In genomic region chr20:32358883-32359632, GRCh38 we compare ENCODE assay signal across 8 cellular contexts. TPM values are rescaled to one million over a fixed set of nuclear protein-coding genes. Genes with fewer than 3 reads are reported as not detected.
DNase-seq lines count a peak whose midpoint lies in the region; ATAC-seq, FAIRE-seq and TF ChIP-seq lines count a peak whose summit lies in the region.

No MANE protein-coding gene starts in this region.

- H3K36me3 ChIP-seq in BLaER1, result peaks cover 14% of the 10 kb centered on the region; the same call in 1 of the 2 replicates
- no peaks in the 10 kb centered on the region for H3K36me3 ChIP-seq in kidney (ENCODE audit: control insufficient read depth in 1 of 2, insufficient read depth in 2 of 2, low read length in 2 of 2)

- H3K9me3 ChIP-seq in BLaER1, result no peaks in the 10 kb centered on the region
- H3K9me3 ChIP-seq in kidney (ENCODE audit: control insufficient read depth in 1 of 2, low read length in 2 of 2), result no peaks in the 10 kb centered on the region

- ATAC-seq in GM21381 (IDR thresholded peaks at IDR 0.05; ENCODE audit: unreplicated experiment), result peak; percentile 31
- peak; percentile 17 for ATAC-seq in central memory CD8-positive, alpha-beta T cell (replicated peaks; ENCODE audit: extremely low read depth, poor library complexity, severe bottlenecking)
- ATAC-seq in GM21526 (IDR thresholded peaks at IDR 0.05; ENCODE audit: low FRiP score, unreplicated experiment), result no peak

- intact Hi-C loops in kidney (cut with DNase I), result no loop called here

- peak overlapping the region; percentile 91 for H3K4me2 ChIP-seq in BLaER1

- FAIRE-seq in kidney (lab: Jason Lieb, UNC), result no peak

- TF ChIP-seq CTCF in kidney (IDR thresholded peaks at IDR 0.05; ENCODE audit: borderline replicate concordance, extremely low read depth, insufficient read depth), result no peak

- H3K27me3 ChIP-seq in BLaER1, result no peaks in the 10 kb centered on the region

- peak overlapping the region; percentile 90 for H3K27ac Mint-ChIP-seq in central memory CD8-positive, alpha-beta T cell (ENCODE audit: low read depth)

- H3K36me3 Mint-ChIP-seq in central memory CD8-positive, alpha-beta T cell (ENCODE audit: insufficient read depth), result peaks cover 13% of the 10 kb centered on the region

- H4K20me1 ChIP-seq in BLaER1, result peaks cover 51% of the 10 kb centered on the region

- peak overlapping the region; percentile 84 for H3K4me3 ChIP-seq in BLaER1
- H3K4me3 ChIP-seq in kidney (ENCODE audit: low read length in 2 of 2), result peak overlapping the region; percentile 86 to 96

- H3K9me3 Mint-ChIP-seq in central memory CD8-positive, alpha-beta T cell, result no peaks in the 10 kb centered on the region

- peak overlapping the region; percentile 99 for H3K9ac ChIP-seq in BLaER1
- peak overlapping the region; percentile 74 to 83 for H3K9ac ChIP-seq in kidney (ENCODE audit: low read length in 2 of 2)

- H3K4me3 Mint-ChIP-seq in central memory CD8-positive, alpha-beta T cell, result peak overlapping the region; percentile 87

- no peaks in the 10 kb centered on the region for H3K27me3 Mint-ChIP-seq in central memory CD8-positive, alpha-beta T cell

- DNase-seq in NCI-H1930 (lab: John Stamatoyannopoulos, UW) (peak; percentile 47 to 58), kidney (peak; percentile 94)
- DNase-seq in activated CD4-positive, CD25-positive, alpha-beta regulatory T cell treated with anti-CD3 and anti-CD28 coated beads, Interleukin-2, amount 50 U/mL, for 16 hours (ENCODE audit: low read depth, low spot score), result peak; percentile 61
- DNase-seq in central memory CD8-positive, alpha-beta T cell (ENCODE audit: low spot score in 2 of 2), result peak in 1 of 2 donors; percentile 40
- peak; percentile 50 to 62 for DNase-seq in stimulated activated CD4-positive, alpha-beta T cell treated with anti-CD3 and anti-CD28 coated beads, Interleukin-1b, Interleukin-23, amount 100 ng/mL, for 1 hour (ENCODE audit: low read depth in 2 of 2)

- H3K27ac ChIP-seq in BLaER1, result peak overlapping the region; percentile 99
- peak overlapping the region; percentile 82 to 99 for H3K27ac ChIP-seq in kidney (ENCODE audit: low read depth in 2 of 2, low read length in 2 of 2)

- peaks cover 49% of the 10 kb centered on the region for H3K4me1 Mint-ChIP-seq in central memory CD8-positive, alpha-beta T cell

- H3K4me1 ChIP-seq in BLaER1, result peaks cover 63% of the 10 kb centered on the region
- H3K4me1 ChIP-seq in kidney (ENCODE audit: control insufficient read depth in 1 of 2, insufficient read depth in 1 of 2, low read depth in 1 of 2, low read length in 2 of 2), result peaks cover 18 to 20% of the 10 kb centered on the region in 2 donors

RNA-seq across cellular contexts. Expression of gene ASXL1, which starts 0.9 kb away (rescaled TPM):
- 71.1 TPM for total RNA-seq in kidney
- polyA plus RNA-seq in kidney (ENCODE audit: insufficient read depth, low read depth, low replicate concordance), result 16.2 TPM
